In genomic region chr2:184543832-184544231, GRCh38 we compare ENCODE assay signal across 36 cellular contexts. TPM values are rescaled to one million over a fixed set of nuclear protein-coding genes. Genes with fewer than 3 reads are reported as not detected.
"Had no signal": no experiment of that assay in that cellular context is flagged by ENCODE, and none has a peak within 500 bp of the region (broad histone marks: within the 10 kb centered on the region; RNA-seq: fewer than 3 reads in every experiment).

No MANE protein-coding gene starts in this region.

- H3K36me3 ChIP-seq: MG63, Peyer's patch, SJSA1 had no signal

- H3K4me1 ChIP-seq: Peyer's patch, SJSA1 had no signal

- H3K36me3 Mint-ChIP-seq: activated CD4-positive, alpha-beta memory T cell treated with anti-CD3 and anti-CD28 coated beads for 36 hours; activated naive CD4-positive, alpha-beta T cell treated with anti-CD3 and anti-CD28 coated beads, Interleukin-2, amount 10 ng/mL, durations not matched to agents 7 days and 5 days; activated naive CD8-positive, alpha-beta T cell; brain had no signal

- H3K4me3 Mint-ChIP-seq: activated CD4-positive, alpha-beta memory T cell treated with anti-CD3 and anti-CD28 coated beads for 36 hours; activated CD4-positive, alpha-beta T cell treated with anti-CD3 and anti-CD28 coated beads for 36 hours; activated naive CD4-positive, alpha-beta T cell treated with anti-CD3 and anti-CD28 coated beads, Interleukin-2, amount 10 ng/mL, durations not matched to agents 7 days and 5 days; activated naive CD8-positive, alpha-beta T cell; activated naive CD8-positive, alpha-beta T cell treated with anti-CD3 and anti-CD28 coated beads, Interleukin-2, amount 50 U/mL, for 24 hours; activated T-cell treated with anti-CD3 and anti-CD28 coated beads, Interleukin-2, amount 50 U/mL, for 4 hours; activated T-helper 1 cell treated with anti-CD3 and anti-CD28 coated beads, Interleukin-12 subunit alpha, Interleukin-12 subunit beta, Interleukin-2, Interleukin-4 antibody, amounts not matched to agents 30 ng/mL and 10 ng/mL and 1 ng/mL, durations not matched to agents 14 hours and 24 hours and 36 hours; brain had no signal

- H3K27me3 ChIP-seq: MG63, Peyer's patch, SJSA1 had no signal

- H3K9me3 Mint-ChIP-seq: activated naive CD4-positive, alpha-beta T cell treated with anti-CD3 and anti-CD28 coated beads, Interleukin-2, amount 10 ng/mL, durations not matched to agents 7 days and 5 days; activated T-cell treated with anti-CD3 and anti-CD28 coated beads, Interleukin-2, amount 50 U/mL, for 4 hours; activated T-helper 1 cell treated with anti-CD3 and anti-CD28 coated beads, Interleukin-12 subunit alpha, Interleukin-12 subunit beta, Interleukin-2, Interleukin-4 antibody, amounts not matched to agents 30 ng/mL and 10 ng/mL and 1 ng/mL, durations not matched to agents 14 hours and 24 hours and 36 hours had no signal

- FAIRE-seq: bronchial epithelial cell had no signal

- H3K9me3 ChIP-seq: MG63, Peyer's patch, SJSA1, SK-N-SH had no signal

- H3K4me2 ChIP-seq: SK-N-SH had no signal

- H3K27me3 Mint-ChIP-seq: activated CD4-positive, alpha-beta memory T cell treated with anti-CD3 and anti-CD28 coated beads for 36 hours; activated CD4-positive, alpha-beta T cell treated with anti-CD3 and anti-CD28 coated beads for 36 hours; activated naive CD4-positive, alpha-beta T cell treated with anti-CD3 and anti-CD28 coated beads, Interleukin-2, amount 10 ng/mL, durations not matched to agents 7 days and 5 days; activated naive CD8-positive, alpha-beta T cell; activated naive CD8-positive, alpha-beta T cell treated with anti-CD3 and anti-CD28 coated beads, Interleukin-2, amount 50 U/mL, for 24 hours; brain had no signal

- H3K4me3 ChIP-seq: MG63, Peyer's patch, SJSA1 had no signal

- H3K27ac ChIP-seq: Peyer's patch, SJSA1 had no signal

- H3K9ac ChIP-seq: SK-N-SH had no signal

- H3K9me2 ChIP-seq: SK-N-SH had no signal

- DNase-seq: activated CD4-positive, alpha-beta memory T cell treated with anti-CD3 and anti-CD28 coated beads for 36 hours; activated CD4-positive, alpha-beta T cell treated with anti-CD3 and anti-CD28 coated beads for 36 hours; activated CD4-positive, alpha-beta T cell treated with anti-CD3 and anti-CD28 coated beads, Interleukin-2, amount 50 U/mL, for 1 hour; activated CD8-positive, alpha-beta memory T cell treated with anti-CD3 and anti-CD28 coated beads, Interleukin-2, amount 50 U/mL, for 4 hours; activated gamma-delta T cell treated with Interleukin-2 at 50 U/mL for 16 hours; activated naive CD4-positive, alpha-beta T cell treated with anti-CD3 and anti-CD28 coated beads, Interleukin-2, amount 10 ng/mL, durations not matched to agents 7 days and 5 days; activated naive CD8-positive, alpha-beta T cell treated with anti-CD3 and anti-CD28 coated beads, Interleukin-2, amount 50 U/mL, for 24 hours; activated T-cell treated with anti-CD3 and anti-CD28 coated beads for 4 hours; activated T-cell treated with anti-CD3 and anti-CD28 coated beads, Interleukin-2, amount 50 U/mL, for 4 hours; anterior cingulate cortex; caudate nucleus; cerebellar nuclear complex; Kasumi-1; MG63; MV-4-11; NCI-H1092; NCI-H1436 treated with DMSO at 0.1 percent for 48 hours; NCI-H1694 treated with DMSO at 0.1 percent for 48 hours; NCI-H2029; NCI-H510A; NCI-H526; NCI-H748 treated with DMSO at 0.1 percent for 48 hours; PC-3; Peyer's patch; RPMI8226; SHP77 treated with DMSO at 0.1 percent for 48 hours; SK-N-SH; SW 1271; T-helper 1 cell; T-helper 2 cell; T-helper 9 cell had no signal

- H3K27ac Mint-ChIP-seq: activated CD4-positive, alpha-beta memory T cell treated with anti-CD3 and anti-CD28 coated beads for 36 hours; activated CD4-positive, alpha-beta T cell treated with anti-CD3 and anti-CD28 coated beads for 36 hours; activated naive CD4-positive, alpha-beta T cell treated with anti-CD3 and anti-CD28 coated beads, Interleukin-2, amount 10 ng/mL, durations not matched to agents 7 days and 5 days; activated naive CD8-positive, alpha-beta T cell; activated naive CD8-positive, alpha-beta T cell treated with anti-CD3 and anti-CD28 coated beads, Interleukin-2, amount 50 U/mL, for 24 hours; activated T-helper 1 cell treated with anti-CD3 and anti-CD28 coated beads, Interleukin-12 subunit alpha, Interleukin-12 subunit beta, Interleukin-2, Interleukin-4 antibody, amounts not matched to agents 30 ng/mL and 10 ng/mL and 1 ng/mL, durations not matched to agents 14 hours and 24 hours and 36 hours; brain had no signal

- ATAC-seq: activated CD4-positive, alpha-beta T cell treated with anti-CD3 and anti-CD28 coated beads for 36 hours; activated naive CD8-positive, alpha-beta T cell treated with anti-CD3 and anti-CD28 coated beads, Interleukin-2, amount 50 U/mL, for 24 hours; activated T-cell treated with anti-CD3 and anti-CD28 coated beads, Interleukin-2, amount 50 U/mL, for 4 hours; PC-3 had no signal

- H3K4me1 Mint-ChIP-seq: activated CD4-positive, alpha-beta T cell treated with anti-CD3 and anti-CD28 coated beads for 36 hours; activated naive CD4-positive, alpha-beta T cell treated with anti-CD3 and anti-CD28 coated beads, Interleukin-2, amount 10 ng/mL, durations not matched to agents 7 days and 5 days; activated naive CD8-positive, alpha-beta T cell treated with anti-CD3 and anti-CD28 coated beads, Interleukin-2, amount 50 U/mL, for 24 hours; brain had no signal

RNA-seq across cellular contexts. Expression of gene ZNF804A, which starts 54.5 kb away (rescaled TPM):
- total RNA-seq: activated CD4-positive, alpha-beta memory T cell treated with anti-CD3 and anti-CD28 coated beads for 36 hours; activated CD4-positive, alpha-beta T cell treated with anti-CD3 and anti-CD28 coated beads for 36 hours; activated T-cell treated with anti-CD3 and anti-CD28 coated beads, Interleukin-2, amount 50 U/mL, for 4 hours; activated T-helper 1 cell treated with anti-CD3 and anti-CD28 coated beads, Interleukin-12 subunit alpha, Interleukin-12 subunit beta, Interleukin-2, Interleukin-4 antibody, amounts not matched to agents 30 ng/mL and 10 ng/mL and 1 ng/mL, durations not matched to agents 14 hours and 24 hours and 36 hours; bronchial epithelial cell had no signal
